In genomic region chr6:78623567-78623966, GRCh38 we compare ENCODE assay signal across 25 cellular contexts.
"Had no signal": no experiment of that assay in that cellular context is flagged by ENCODE, and none has a peak within 500 bp of the region (broad histone marks: within the 10 kb centered on the region; RNA-seq: fewer than 3 reads in every experiment).

No MANE protein-coding gene starts in this region.

- H3K9me3 ChIP-seq: esophagus muscularis mucosa, heart right ventricle, lower lobe of right lung, neutrophil, pancreas, right atrium auricular region, sigmoid colon, testis, tibial artery, upper lobe of left lung had no signal

- H3K27me3 ChIP-seq: esophagus muscularis mucosa, neutrophil, pancreas, right atrium auricular region, sigmoid colon, testis, tibial artery, upper lobe of left lung had no signal

- DNase-seq: dorsolateral prefrontal cortex; effector CD4-positive, alpha-beta T cell; foreskin melanocyte; glutamatergic neuron; heart right ventricle; hippocampal formation; left ventricle myocardium superior; lower lobe of right lung; pancreas; sigmoid colon; stimulated activated CD4-positive, alpha-beta T cell treated with anti-CD3 and anti-CD28 coated beads, Interleukin-2, amount 100 ng/mL, for 24 hours; stimulated activated CD4-positive, alpha-beta T cell treated with anti-CD3 and anti-CD28 coated beads, Interleukin-4, amount 100 ng/mL, for 24 hours; stimulated activated naive CD8-positive, alpha-beta T cell treated with anti-CD3 and anti-CD28 coated beads, Interleukin-15, Interleukin-2, amounts not matched to agents 100 U/mL and 50 U/mL, for 24 hours; substantia nigra; testis; tibial artery; upper lobe of left lung had no signal

- ATAC-seq: heart right ventricle; left ventricle myocardium superior; lower lobe of right lung; natural killer cell treated with Interleukin-12 subunit alpha and Interleukin-12 subunit beta and Interleukin-15 and Interleukin-18, amount 100 ng/mL, for 72 hours; pancreas; stimulated activated effector memory CD8-positive, alpha-beta T cell treated with anti-CD3 and anti-CD28 coated beads, Interleukin-12 subunit alpha, Interleukin-12 subunit beta, amount 100 ng/mL, for 72 hours; stimulated activated naive CD8-positive, alpha-beta T cell treated with anti-CD3 and anti-CD28 coated beads, Interleukin-15, Interleukin-2, amounts not matched to agents 100 U/mL and 50 U/mL, for 24 hours had no signal

- H3K4me1 ChIP-seq: esophagus muscularis mucosa, heart right ventricle, lower lobe of right lung, pancreas, right atrium auricular region, sigmoid colon, testis, upper lobe of left lung had no signal

- H3K27me3 Mint-ChIP-seq: natural killer cell treated with Interleukin-12 subunit alpha and Interleukin-12 subunit beta and Interleukin-15 and Interleukin-18, amount 100 ng/mL, for 72 hours had no signal

- H3K36me3 ChIP-seq: esophagus muscularis mucosa, heart right ventricle, lower lobe of right lung, neutrophil, pancreas, right atrium auricular region, sigmoid colon, tibial artery, upper lobe of left lung had no signal

- H3K36me3 Mint-ChIP-seq: natural killer cell treated with Interleukin-12 subunit alpha and Interleukin-12 subunit beta and Interleukin-15 and Interleukin-18, amount 100 ng/mL, for 72 hours; stimulated activated effector memory CD8-positive, alpha-beta T cell treated with anti-CD3 and anti-CD28 coated beads, Interleukin-12 subunit alpha, Interleukin-12 subunit beta, amount 100 ng/mL, for 72 hours had no signal

- H3K4me3 Mint-ChIP-seq: natural killer cell treated with Interleukin-12 subunit alpha and Interleukin-12 subunit beta and Interleukin-15 and Interleukin-18, amount 100 ng/mL, for 72 hours; neural crest cell; stimulated activated effector memory CD8-positive, alpha-beta T cell treated with anti-CD3 and anti-CD28 coated beads, Interleukin-12 subunit alpha, Interleukin-12 subunit beta, amount 100 ng/mL, for 72 hours had no signal

- H3K4me1 Mint-ChIP-seq: neural crest cell; stimulated activated effector memory CD8-positive, alpha-beta T cell treated with anti-CD3 and anti-CD28 coated beads, Interleukin-12 subunit alpha, Interleukin-12 subunit beta, amount 100 ng/mL, for 72 hours had no signal

- FAIRE-seq: islet of Langerhans, urothelium cell line had no signal

- H3K4me3 ChIP-seq: dorsolateral prefrontal cortex, esophagus muscularis mucosa, heart right ventricle, lower lobe of right lung, pancreas, right atrium auricular region, sigmoid colon, testis, tibial artery, upper lobe of left lung had no signal

- H3K27ac ChIP-seq: dorsolateral prefrontal cortex, esophagus muscularis mucosa, heart right ventricle, lower lobe of right lung, neutrophil, pancreas, right atrium auricular region, sigmoid colon, testis, tibial artery, upper lobe of left lung had no signal

- H3K9me3 Mint-ChIP-seq: neural crest cell; stimulated activated effector memory CD8-positive, alpha-beta T cell treated with anti-CD3 and anti-CD28 coated beads, Interleukin-12 subunit alpha, Interleukin-12 subunit beta, amount 100 ng/mL, for 72 hours had no signal

- H3K27ac Mint-ChIP-seq: natural killer cell treated with Interleukin-12 subunit alpha and Interleukin-12 subunit beta and Interleukin-15 and Interleukin-18, amount 100 ng/mL, for 72 hours; stimulated activated effector memory CD8-positive, alpha-beta T cell treated with anti-CD3 and anti-CD28 coated beads, Interleukin-12 subunit alpha, Interleukin-12 subunit beta, amount 100 ng/mL, for 72 hours had no signal
